27 cellular contexts compared by ENCODE assay signal in genomic region chr4:117575850-117576249, GRCh38.
"Had no signal": no experiment of that assay in that cellular context is flagged by ENCODE, and none has a peak within 500 bp of the region (broad histone marks: within the 10 kb centered on the region; RNA-seq: fewer than 3 reads in every experiment).

No MANE protein-coding gene starts in this region.

- H3K27me3 Mint-ChIP-seq: natural killer cell treated with Interleukin-12 subunit alpha and Interleukin-12 subunit beta and Interleukin-15 and Interleukin-18, amount 100 ng/mL, for 72 hours had no signal

- H3K27ac Mint-ChIP-seq: natural killer cell treated with Interleukin-12 subunit alpha and Interleukin-12 subunit beta and Interleukin-15 and Interleukin-18, amount 100 ng/mL, for 72 hours; type B pancreatic cell had no signal

- H3K9me3 ChIP-seq: esophagus squamous epithelium, heart right ventricle, left lung, neutrophil, pancreas, right lobe of liver, stomach, testis, tibial artery had no signal

- H3K4me1 Mint-ChIP-seq: neural crest cell had no signal

- H3K9me3 Mint-ChIP-seq: type B pancreatic cell had no signal

- H3K27me3 ChIP-seq: esophagus squamous epithelium, heart right ventricle, left lung, neutrophil, pancreas, right lobe of liver, stomach, testis, tibial artery had no signal

- H3K4me3 ChIP-seq: coronary artery, esophagus squamous epithelium, heart right ventricle, left lung, pancreas, right lobe of liver, stomach, testis, tibial artery had no signal

- ATAC-seq: left cardiac atrium, left lung, pancreas, right lobe of liver had no signal

- DNase-seq: dermis blood vessel endothelial cell; effector memory CD4-positive, alpha-beta T cell; erythroblast; esophagus squamous epithelium; foreskin melanocyte; glutamatergic neuron; heart right ventricle; hippocampal formation; left cardiac atrium; mesendoderm; midbrain; pancreas; right lobe of liver; small intestine; stimulated activated CD4-positive, alpha-beta T cell treated with anti-CD3 and anti-CD28 coated beads, Interleukin-12 subunit alpha, Interleukin-12 subunit beta, amount 100 ng/mL, for 4 hours; stimulated activated CD4-positive, alpha-beta T cell treated with anti-CD3 and anti-CD28 coated beads, Interleukin-1b, Interleukin-23, amount 100 ng/mL, for 48 hours; stimulated activated CD4-positive, alpha-beta T cell treated with anti-CD3 and anti-CD28 coated beads, Interleukin-4, amount 100 ng/mL, for 1 hour; stimulated activated CD8-positive, alpha-beta memory T cell treated with anti-CD3 and anti-CD28 coated beads, Interleukin-4, amount 100 ng/mL, for 48 hours; stomach; testis; tibial artery had no signal

- H3K4me3 Mint-ChIP-seq: natural killer cell treated with Interleukin-12 subunit alpha and Interleukin-12 subunit beta and Interleukin-15 and Interleukin-18, amount 100 ng/mL, for 72 hours; neural crest cell; type B pancreatic cell had no signal

- H3K27ac ChIP-seq: coronary artery, esophagus squamous epithelium, heart right ventricle, left lung, neutrophil, pancreas, right lobe of liver, stomach, testis, tibial artery had no signal

- H3K36me3 ChIP-seq: esophagus squamous epithelium, heart right ventricle, left lung, neutrophil, pancreas, right lobe of liver, stomach, tibial artery had no signal

- H3K36me3 Mint-ChIP-seq: natural killer cell treated with Interleukin-12 subunit alpha and Interleukin-12 subunit beta and Interleukin-15 and Interleukin-18, amount 100 ng/mL, for 72 hours; type B pancreatic cell had no signal

- H3K4me1 ChIP-seq: esophagus squamous epithelium, heart right ventricle, left lung, pancreas, right lobe of liver, stomach, testis, tibial artery had no signal
